21 cellular contexts compared by ENCODE assay signal in genomic region chr11:116694017-116694725, GRCh38.
DNase-seq lines count a peak whose midpoint lies in the region; ATAC-seq and TF ChIP-seq lines count a peak whose summit lies in the region.
"Had no signal": no experiment of that assay in that cellular context is flagged by ENCODE, and none has a peak within 500 bp of the region (broad histone marks: within the 10 kb centered on the region; RNA-seq: fewer than 3 reads in every experiment).

No MANE protein-coding gene starts in this region.

- TF ChIP-seq CTCF in IMR-90 (conservative IDR thresholded peaks at IDR 0.05; ENCODE audit: low read depth, low read length) = no peak
- no peak for TF ChIP-seq CTCF in endodermal cell (conservative IDR thresholded peaks at IDR 0.05)
- TF ChIP-seq CTCF in osteocyte (IDR thresholded peaks at IDR 0.05) = no peak

- WGBS in IMR-90 (ENCODE audit: extremely low coverage in 2 of 2, insufficient read length in 1 of 2), 2 experiments = no CpG with 5 or more reads among the region's 7 CpGs
- 87 to 90% methylated on average over 2 to 7 of the region's 7 CpGs for whole genome bisulfite sequencing in endodermal cell (ENCODE audit: insufficient coverage in 1 of 2, insufficient read length in 1 of 2), 2 experiments
- WGBS in GM23248 (ENCODE audit: low coverage in 1 of 2, low lambda C conversion rate in 2 of 2, missing lambda C conversion rate in 2 of 2), 2 experiments = 61 to 67% methylated on average over 7 of the region's 7 CpGs

- H3K27ac ChIP-seq in IMR-90 (ENCODE audit: insufficient read depth, low read length) (no peak overlapping the region), endodermal cell (ENCODE audit: low read depth, low read length) (no peak overlapping the region), GM23248 (no peak overlapping the region)
- no peak overlapping the region for H3K27ac ChIP-seq in CD8-positive, alpha-beta memory T cell (ENCODE audit: low read depth, low read length)

- H4K5ac ChIP-seq in IMR-90 (ENCODE audit: low read depth, low read length) = no peak overlapping the region

- H3K27me3 ChIP-seq in IMR-90 (ENCODE audit: control insufficient read depth, insufficient read depth, low read length) = peaks cover 18% of the 10 kb centered on the region
- no peaks in the 10 kb centered on the region for H3K27me3 ChIP-seq in endodermal cell (ENCODE audit: control insufficient read depth, insufficient read depth, low read length, poor library complexity, severe bottlenecking)
- no peaks in the 10 kb centered on the region; the same call in none of the 2 replicates for H3K27me3 ChIP-seq in GM23248 (replicated peaks; ENCODE audit: insufficient read depth)
- peaks cover 10% of the 10 kb centered on the region for H3K27me3 ChIP-seq in CD8-positive, alpha-beta memory T cell (ENCODE audit: insufficient read depth, low read length, poor library complexity, severe bottlenecking)
- H3K27me3 ChIP-seq: BE2C had no signal

- TF ChIP-seq RAD21 in IMR-90 (IDR thresholded peaks at IDR 0.05; ENCODE audit: low read length) = no peak

- H3K27ac Mint-ChIP-seq in activated CD4-positive, alpha-beta memory T cell treated with anti-CD3 and anti-CD28 coated beads, Interleukin-2, amount 10 ng/mL, durations not matched to agents 7 days and 5 days = no peak overlapping the region
- H3K27ac Mint-ChIP-seq in activated CD4-positive, alpha-beta memory T cell treated with anti-CD3 and anti-CD28 coated beads for 36 hours = no peak overlapping the region
- H3K27ac Mint-ChIP-seq in endodermal cell = no peak overlapping the region
- no peak overlapping the region for H3K27ac Mint-ChIP-seq in osteocyte (ENCODE audit: unreplicated experiment)
- no peak overlapping the region for H3K27ac Mint-ChIP-seq in CD8-positive, alpha-beta memory T cell
- H3K27ac Mint-ChIP-seq: CD4-positive, alpha-beta T cell had no signal

- H2AFZ ChIP-seq in IMR-90 (replicated peaks; ENCODE audit: low read length, poor library complexity) (no peak overlapping the region), GM23248 (no peak overlapping the region)

- H4K91ac ChIP-seq in IMR-90 (ENCODE audit: insufficient read depth, low read depth, low read length) = no peak overlapping the region

- H3K79me2 ChIP-seq in GM23248 (ENCODE audit: insufficient read depth) = no peaks in the 10 kb centered on the region

- no peak overlapping the region for H3K4me3 Mint-ChIP-seq in activated CD4-positive, alpha-beta memory T cell treated with anti-CD3 and anti-CD28 coated beads, Interleukin-2, amount 10 ng/mL, durations not matched to agents 7 days and 5 days
- H3K4me3 Mint-ChIP-seq in activated CD4-positive, alpha-beta memory T cell treated with anti-CD3 and anti-CD28 coated beads for 36 hours = no peak overlapping the region
- no peak overlapping the region for H3K4me3 Mint-ChIP-seq in endodermal cell
- no peak overlapping the region for H3K4me3 Mint-ChIP-seq in osteocyte (ENCODE audit: unreplicated experiment)
- H3K4me3 Mint-ChIP-seq in CD8-positive, alpha-beta memory T cell = no peak overlapping the region
- H3K4me3 Mint-ChIP-seq: CD4-positive, alpha-beta T cell had no signal

- CTCF ChIA-PET in activated CD4-positive, alpha-beta memory T cell treated with anti-CD3 and anti-CD28 coated beads, Interleukin-2, amount 10 ng/mL, durations not matched to agents 7 days and 5 days (lab: Charles Lee) = no interaction called here
- CTCF ChIA-PET in activated CD4-positive, alpha-beta memory T cell treated with anti-CD3 and anti-CD28 coated beads for 36 hours (lab: Charles Lee) = no interaction called here
- CTCF ChIA-PET in IMR-90 (lab: Yijun Ruan, JAX) = no interaction called here
- CTCF ChIA-PET in CD8-positive, alpha-beta memory T cell (lab: Charles Lee) = no interaction called here

- dilution Hi-C loops in IMR-90 (cut with HindIII; ENCODE audit: low sequenced_read_pairs, unreplicated experiment) = no loop called here

- H3K9me3 ChIP-seq in IMR-90 (ENCODE audit: control insufficient read depth, insufficient read depth, low read length) (no peaks in the 10 kb centered on the region), endodermal cell (ENCODE audit: control insufficient read depth, low read length) (no peaks in the 10 kb centered on the region), GM23248 (ENCODE audit: low read depth) (no peaks in the 10 kb centered on the region)
- H3K9me3 ChIP-seq in CD8-positive, alpha-beta memory T cell (ENCODE audit: low read length) = no peaks in the 10 kb centered on the region
- H3K9me3 ChIP-seq: BE2C had no signal

- BruUV-seq in IMR-90 (replicated peaks; lab: Mats Ljungman, UMichigan) = no TSS peak

- no peaks in the 10 kb centered on the region for H3F3A ChIP-seq in GM23248 (ENCODE audit: insufficient read depth)

- no peaks in the 10 kb centered on the region for H3K79me1 ChIP-seq in IMR-90 (ENCODE audit: low read depth in 1 of 2, low read length in 2 of 2)

- no peak overlapping the region for H3K14ac ChIP-seq in IMR-90 (replicated peaks; ENCODE audit: low read depth, low read length)

- 0 out of 2 replicates have a peak, but pooled peaks cover 3% of the 10 kb centered on the region for H3K9me1 ChIP-seq in IMR-90 (ENCODE audit: insufficient read depth, low read length)

- H3K36me3 ChIP-seq in IMR-90 (ENCODE audit: control insufficient read depth, insufficient read depth, low read length) (no peaks in the 10 kb centered on the region), endodermal cell (ENCODE audit: control insufficient read depth, insufficient read depth, low read length) (no peaks in the 10 kb centered on the region), GM23248 (ENCODE audit: low read depth) (no peaks in the 10 kb centered on the region)
- H3K36me3 ChIP-seq in CD8-positive, alpha-beta memory T cell (ENCODE audit: insufficient read depth, low read length) = no peaks in the 10 kb centered on the region
- H3K36me3 ChIP-seq: BE2C had no signal

- no peak overlapping the region for H2BK5ac ChIP-seq in IMR-90 (ENCODE audit: low read depth, low read length, poor library complexity, severe bottlenecking)

- DNase-seq in activated CD4-positive, alpha-beta memory T cell treated with anti-CD3 and anti-CD28 coated beads, Interleukin-2, amount 10 ng/mL, durations not matched to agents 7 days and 5 days = peak; percentile 3
- DNase-seq in activated CD4-positive, alpha-beta memory T cell treated with anti-CD3 and anti-CD28 coated beads for 36 hours = no peak
- DNase-seq in IMR-90 (no peak), endodermal cell (peak; percentile 49), osteocyte (ENCODE audit: extremely low spot score, unreplicated experiment) (peak; percentile 71), GM23248 (no peak), NCI-H2081 (lab: John Stamatoyannopoulos, UW) (no peak)
- DNase-seq in CD8-positive, alpha-beta memory T cell = no peak
- DNase-seq: 8988T; BE2C; CD4-positive, alpha-beta T cell; DMS153; GF-D8; GOT3; KBM-7; NCI-H1105 treated with DMSO at 0.1 percent for 48 hours; NCI-H1694 treated with DMSO at 0.1 percent for 48 hours; NCI-H2227 treated with DMSO at 0.1 percent for 48 hours; NCI-H510A treated with DMSO at 0.1 percent for 48 hours; SHP77 treated with DMSO at 0.1 percent for 48 hours had no signal

- no peak overlapping the region for H3K9ac ChIP-seq in IMR-90 (ENCODE audit: low read depth, low read length)
- H3K9ac ChIP-seq in endodermal cell (ENCODE audit: extremely low read depth, low read length, poor library complexity, severe bottlenecking) = no peak overlapping the region
- H3K9ac ChIP-seq in GM23248 = no peak overlapping the region

- H3K18ac ChIP-seq in IMR-90 (ENCODE audit: low read depth, low read length) = no peak overlapping the region

- H2AK5ac ChIP-seq in IMR-90 (ENCODE audit: low read depth, low read length) = no peak overlapping the region

- H2BK15ac ChIP-seq in IMR-90 (ENCODE audit: low read depth, low read length) = no peak overlapping the region

- H3K27me3 Mint-ChIP-seq in activated CD4-positive, alpha-beta memory T cell treated with anti-CD3 and anti-CD28 coated beads, Interleukin-2, amount 10 ng/mL, durations not matched to agents 7 days and 5 days = peaks cover 4% of the 10 kb centered on the region
- no peaks in the 10 kb centered on the region for H3K27me3 Mint-ChIP-seq in activated CD4-positive, alpha-beta memory T cell treated with anti-CD3 and anti-CD28 coated beads for 36 hours
- H3K27me3 Mint-ChIP-seq in endodermal cell (ENCODE audit: insufficient read depth) (peaks cover 1% of the 10 kb centered on the region), osteocyte (ENCODE audit: unreplicated experiment) (peaks cover 3% of the 10 kb centered on the region)
- H3K27me3 Mint-ChIP-seq in CD8-positive, alpha-beta memory T cell = peaks cover 5 to 15% of the 10 kb centered on the region in 2 donors
- H3K27me3 Mint-ChIP-seq: CD4-positive, alpha-beta T cell had no signal

- H3K4ac ChIP-seq in IMR-90 (ENCODE audit: low read depth, low read length) = no peak overlapping the region

- no peaks in the 10 kb centered on the region for H3K36me3 Mint-ChIP-seq in activated CD4-positive, alpha-beta memory T cell treated with anti-CD3 and anti-CD28 coated beads, Interleukin-2, amount 10 ng/mL, durations not matched to agents 7 days and 5 days (ENCODE audit: low read depth)
- H3K36me3 Mint-ChIP-seq in activated CD4-positive, alpha-beta memory T cell treated with anti-CD3 and anti-CD28 coated beads for 36 hours = no peaks in the 10 kb centered on the region
- H3K36me3 Mint-ChIP-seq in endodermal cell (ENCODE audit: low read depth) (no peaks in the 10 kb centered on the region), osteocyte (ENCODE audit: unreplicated experiment) (no peaks in the 10 kb centered on the region)
- no peaks in the 10 kb centered on the region for H3K36me3 Mint-ChIP-seq in CD8-positive, alpha-beta memory T cell

- no peaks in the 10 kb centered on the region for H3K9me2 ChIP-seq in GM23248 (ENCODE audit: insufficient read depth)

- H2AK9ac ChIP-seq in IMR-90 (replicated peaks; ENCODE audit: low read depth, low read length, poor library complexity) = peak overlapping the region; percentile 55

- H3K4me2 ChIP-seq in IMR-90 (ENCODE audit: low read depth, low read length) (no peak overlapping the region), GM23248 (ENCODE audit: unreplicated experiment) (no peak overlapping the region)

- in situ Hi-C loops in IMR-90 (cut with MboI; ENCODE audit: low sequenced_read_pairs) = loop anchor here (25.0 kb wide), 1 partner anchor 1357 kb away; no protein-coding TSS in a partner anchor
- in situ Hi-C loops in GM23248 (cut with MboI) = loop anchor here (25.0 kb wide), 1 partner anchor 1357 kb away; no protein-coding TSS in a partner anchor

- no peaks in the 10 kb centered on the region for H3K4me1 ChIP-seq in IMR-90 (ENCODE audit: control insufficient read depth, insufficient read depth, low read length)
- no peaks in the 10 kb centered on the region for H3K4me1 ChIP-seq in endodermal cell (ENCODE audit: control insufficient read depth, insufficient read depth, low read length)
- no peaks in the 10 kb centered on the region for H3K4me1 ChIP-seq in GM23248 (ENCODE audit: insufficient read depth)
- H3K4me1 ChIP-seq in CD8-positive, alpha-beta memory T cell (ENCODE audit: insufficient read depth, low read length) = no peaks in the 10 kb centered on the region

- H4K20me1 ChIP-seq in IMR-90 (ENCODE audit: insufficient read depth, low read length) (no peaks in the 10 kb centered on the region; the same call in 1 of the 2 replicates), GM23248 (ENCODE audit: insufficient read depth) (no peaks in the 10 kb centered on the region)

- H4K8ac ChIP-seq in IMR-90 (ENCODE audit: low read depth in 2 of 2, low read length in 2 of 2) = no peak overlapping the region

- TF ChIP-seq POLR2A in IMR-90 (IDR thresholded peaks at IDR 0.05; ENCODE audit: low read depth, low read length) = no peak

- no peak overlapping the region for H2BK120ac ChIP-seq in IMR-90 (ENCODE audit: low read depth, low read length)

- ATAC-seq in IMR-90 (ENCODE audit: low read depth) = no peak
- ATAC-seq: GM12878 had no signal

- H3K4me3 ChIP-seq in IMR-90 (ENCODE audit: insufficient read depth, low read depth, low read length) (no peak overlapping the region), endodermal cell (ENCODE audit: low read length) (no peak overlapping the region), GM23248 (no peak overlapping the region)
- H3K4me3 ChIP-seq in CD8-positive, alpha-beta memory T cell (ENCODE audit: low read length) = no peak overlapping the region
- H3K4me3 ChIP-seq: GM12878 had no signal

- POLR2A ChIA-PET in activated CD4-positive, alpha-beta memory T cell treated with anti-CD3 and anti-CD28 coated beads, Interleukin-2, amount 10 ng/mL, durations not matched to agents 7 days and 5 days (lab: Charles Lee) = no interaction called here
- POLR2A ChIA-PET in activated CD4-positive, alpha-beta memory T cell treated with anti-CD3 and anti-CD28 coated beads for 36 hours (lab: Charles Lee) = no interaction called here
- POLR2A ChIA-PET in IMR-90 (lab: Charles Lee; ENCODE audit: unreplicated experiment) = no interaction called here
- POLR2A ChIA-PET in CD8-positive, alpha-beta memory T cell (lab: Charles Lee) = no interaction called here

- peaks cover 3% of the 10 kb centered on the region for H3K4me1 Mint-ChIP-seq in activated CD4-positive, alpha-beta memory T cell treated with anti-CD3 and anti-CD28 coated beads, Interleukin-2, amount 10 ng/mL, durations not matched to agents 7 days and 5 days
- H3K4me1 Mint-ChIP-seq in activated CD4-positive, alpha-beta memory T cell treated with anti-CD3 and anti-CD28 coated beads for 36 hours (ENCODE audit: low read depth) = no peaks in the 10 kb centered on the region
- peaks cover 5% of the 10 kb centered on the region for H3K4me1 Mint-ChIP-seq in endodermal cell
- no peaks in the 10 kb centered on the region for H3K4me1 Mint-ChIP-seq in osteocyte (ENCODE audit: unreplicated experiment)
- H3K4me1 Mint-ChIP-seq in CD8-positive, alpha-beta memory T cell = peaks cover 0 to 4% (median 0%) of the 10 kb centered on the region in 3 donors

- no peaks in the 10 kb centered on the region for H3K9me3 Mint-ChIP-seq in activated CD4-positive, alpha-beta memory T cell treated with anti-CD3 and anti-CD28 coated beads, Interleukin-2, amount 10 ng/mL, durations not matched to agents 7 days and 5 days
- no peaks in the 10 kb centered on the region for H3K9me3 Mint-ChIP-seq in activated CD4-positive, alpha-beta memory T cell treated with anti-CD3 and anti-CD28 coated beads for 36 hours
- H3K9me3 Mint-ChIP-seq in endodermal cell = no peaks in the 10 kb centered on the region
- no peaks in the 10 kb centered on the region for H3K9me3 Mint-ChIP-seq in osteocyte (ENCODE audit: unreplicated experiment)
- H3K9me3 Mint-ChIP-seq in CD8-positive, alpha-beta memory T cell = no peaks in the 10 kb centered on the region
- H3K9me3 Mint-ChIP-seq: CD4-positive, alpha-beta T cell had no signal

- intact Hi-C loops in activated CD4-positive, alpha-beta memory T cell treated with anti-CD3 and anti-CD28 coated beads for 36 hours (cut with micrococcal nuclease) = loop anchor here (5.0 kb wide), 2 partner anchors 182 to 242 kb away; no protein-coding TSS in a partner anchor
- intact Hi-C loops in IMR-90 (cut with micrococcal nuclease) = no loop called here

- no peak overlapping the region for H3K23ac ChIP-seq in IMR-90 (ENCODE audit: low read depth, low read length)

- no peak overlapping the region for H2BK20ac ChIP-seq in IMR-90 (ENCODE audit: low read depth, low read length)

- H3K56ac ChIP-seq in IMR-90 (ENCODE audit: extremely low read depth, insufficient read depth, low read length) = no peak overlapping the region

Comparison
In these comparisons a context has a peak if more than half of its experiments do, and no peak if none do; other contexts are left out.
1. DNase-seq: peak in activated CD4-positive, alpha-beta memory T cell treated with anti-CD3 and anti-CD28 coated beads, Interleukin-2, amount 10 ng/mL, durations not matched to agents 7 days and 5 days (single experiment), endodermal cell (single experiment) and osteocyte (single experiment); none in activated CD4-positive, alpha-beta memory T cell treated with anti-CD3 and anti-CD28 coated beads for 36 hours (single experiment), IMR-90 (single experiment), GM23248 (single experiment), NCI-H2081 (0 of 2) and CD8-positive, alpha-beta memory T cell (0 of 5).